In genomic region chr3:88180398-88180999, GRCh38 we compare ENCODE assay signal across 1 cellular context.
TF ChIP-seq lines count a peak whose summit lies in the region.

No MANE protein-coding gene starts in this region.

TF ChIP-seq in H1, 55 proteins besides CTCF, POLR2A, EP300 and RAD21 (continued from another document):
- no peak for TF ChIP-seq JUND (IDR thresholded peaks at IDR 0.05; ENCODE audit: low read length)
